ENCODE assay signal across 1 cellular context in genomic region chr6:87407531-87407895, GRCh38.
TF ChIP-seq lines count a peak whose summit lies in the region.

No MANE protein-coding gene starts in this region.

TF ChIP-seq in GM12878, 131 proteins besides CTCF, POLR2A, EP300 and RAD21 (continued from another document):
- TF ChIP-seq PRDM15 (CRISPR knock-in tag; IDR thresholded peaks at IDR 0.05) (no peak), IKZF1 (conservative IDR thresholded peaks at IDR 0.05) (no peak), NFXL1 (IDR thresholded peaks at IDR 0.05; ENCODE audit: borderline replicate concordance) (no peak), HCFC1 (IDR thresholded peaks at IDR 0.05; ENCODE audit: low read length) (no peak), RBBP5 (conservative IDR thresholded peaks at IDR 0.05) (no peak), ATF7 (IDR thresholded peaks at IDR 0.05; ENCODE audit: low read depth) (no peak)
TF ChIP-seq in GM12878: peak in this region for 0.
